12 cellular contexts compared by ENCODE assay signal in genomic region chr13:76792680-76793334, GRCh38.
DNase-seq lines count a peak whose midpoint lies in the region; ATAC-seq and TF ChIP-seq lines count a peak whose summit lies in the region.
"Had no signal": no experiment of that assay in that cellular context is flagged by ENCODE, and none has a peak within 500 bp of the region (broad histone marks: within the 10 kb centered on the region; RNA-seq: fewer than 3 reads in every experiment).

No MANE protein-coding gene starts in this region.

- intact Hi-C loops in adrenal gland (cut with DNase I), result no loop called here

- H3K36me3 ChIP-seq in adrenal gland (replicated peaks in 1 of 2), result no peaks in the 10 kb centered on the region
- H3K36me3 ChIP-seq in cardiac muscle cell, result no peaks in the 10 kb centered on the region
- no peaks in the 10 kb centered on the region for H3K36me3 ChIP-seq in smooth muscle cell (ENCODE audit: low read depth)
- H3K36me3 ChIP-seq in H7 (replicated peaks; ENCODE audit: control insufficient read depth, insufficient read depth, low read length), result no peaks in the 10 kb centered on the region

- H3K27ac ChIP-seq in adrenal gland, result peak overlapping the region in 2 of 5 donors; percentile 36 to 57
- no peak overlapping the region for H3K27ac ChIP-seq in cardiac muscle cell
- peak overlapping the region; percentile 61 for H3K27ac ChIP-seq in smooth muscle cell (ENCODE audit: low read depth)

- no peaks in the 10 kb centered on the region for H3K79me2 ChIP-seq in smooth muscle cell (ENCODE audit: low read depth)

- no peak for TF ChIP-seq POLR2A in adrenal gland (IDR thresholded peaks at IDR 0.05)

- no peak overlapping the region for H3K9ac ChIP-seq in smooth muscle cell (ENCODE audit: low read depth)

- H3K4me1 Mint-ChIP-seq in HFFc6 (ENCODE audit: low read depth), result peaks cover 13% of the 10 kb centered on the region

- H3K4me3 ChIP-seq in adrenal gland, result no peak overlapping the region
- H3K4me3 ChIP-seq in cardiac muscle cell, result no peak overlapping the region
- H3K4me3 ChIP-seq in smooth muscle cell, result no peak overlapping the region
- H3K4me3 ChIP-seq in H7 (ENCODE audit: insufficient read depth, low read depth, low read length), result no peak overlapping the region

- peaks cover 0 to 3% of the 10 kb centered on the region in 2 donors for H3K4me1 ChIP-seq in adrenal gland (replicated peaks in 1 of 2)
- peaks cover 22% of the 10 kb centered on the region for H3K4me1 ChIP-seq in cardiac muscle cell (ENCODE audit: low read depth)
- H3K4me1 ChIP-seq in smooth muscle cell (ENCODE audit: low read depth), result peaks cover 9% of the 10 kb centered on the region

- no peak for ATAC-seq in HG02870 (IDR thresholded peaks at IDR 0.05; ENCODE audit: unreplicated experiment)
- ATAC-seq in activated CD4-positive, CD25-positive, alpha-beta regulatory T cell treated with anti-CD3 and anti-CD28 coated beads, Interleukin-2, amount 50 U/mL, for 24 hours, result no peak

- H3K27me3 ChIP-seq in adrenal gland (no peaks in the 10 kb centered on the region), cardiac muscle cell (no peaks in the 10 kb centered on the region), smooth muscle cell (ENCODE audit: low read depth) (no peaks in the 10 kb centered on the region), H7 (ENCODE audit: control insufficient read depth, insufficient read depth, low read length) (no peaks in the 10 kb centered on the region)

- no peaks in the 10 kb centered on the region; the same call in 1 of the 2 replicates for H3K9me3 Mint-ChIP-seq in HFFc6

- no peaks in the 10 kb centered on the region; the same call in 1 of the 2 replicates for H3K27me3 Mint-ChIP-seq in HFFc6 (ENCODE audit: insufficient read depth)

- H3K9me3 ChIP-seq in adrenal gland (replicated peaks in 1 of 3) (no peaks in the 10 kb centered on the region), cardiac muscle cell (ENCODE audit: low read depth) (no peaks in the 10 kb centered on the region), smooth muscle cell (replicated peaks; ENCODE audit: low read depth) (no peaks in the 10 kb centered on the region)

- H3K36me3 Mint-ChIP-seq in HFFc6 (ENCODE audit: low read depth), result no peaks in the 10 kb centered on the region

- no peaks in the 10 kb centered on the region for H4K20me1 ChIP-seq in smooth muscle cell (ENCODE audit: low read depth)

- TF ChIP-seq CTCF in HFFc6 (IDR thresholded peaks at IDR 0.05) (no peak), adrenal gland (IDR thresholded peaks at IDR 0.05) (no peak), cardiac muscle cell (IDR thresholded peaks at IDR 0.05; ENCODE audit: low read depth, low read length) (peak; percentile 12), smooth muscle cell (IDR thresholded peaks at IDR 0.05; ENCODE audit: borderline replicate concordance, insufficient read depth, poor library complexity, severe bottlenecking) (no peak)

- 32 to 52% (median 50%) methylated on average over 4 of the region's 4 CpGs for WGBS in adrenal gland, 4 donors
- WGBS in smooth muscle cell (ENCODE audit: low lambda C conversion rate), result 11% methylated on average over 4 of the region's 4 CpGs

- H2AFZ ChIP-seq in smooth muscle cell (ENCODE audit: low read depth), result no peak overlapping the region

- peak overlapping the region; percentile 54 for H3K4me2 ChIP-seq in smooth muscle cell

- no peak overlapping the region for H3K4me3 Mint-ChIP-seq in HFFc6

- H3F3A ChIP-seq in smooth muscle cell (ENCODE audit: low read depth), result peaks cover 3% of the 10 kb centered on the region

- peak overlapping the region; percentile 34; the same call in 1 of the 2 replicates for H3K27ac Mint-ChIP-seq in HFFc6

- DNase-seq in HFFc6 (peak; percentile 57), adrenal gland (peak in 5 of 7 donors; percentile 28 to 32 (median 31)), cardiac muscle cell (ENCODE audit: low read depth in 1 of 2, low spot score in 1 of 2) (peak in 1 of 2 donors; percentile 85), smooth muscle cell (lab: John Stamatoyannopoulos, UW; ENCODE audit: unreplicated experiment) (no peak), H7 (no peak), T-helper 9 cell (no peak)
- DNase-seq: activated CD4-positive, alpha-beta T cell treated with anti-CD3 and anti-CD28 coated beads, Interleukin-2, amount 50 U/mL, for 1 hour; DND-41; NCI-H2171 treated with DMSO at 0.1 percent for 48 hours; SHP77 had no signal

Comparison
In these comparisons a context has a peak if more than half of its experiments do, and no peak if none do; other contexts are left out.
1. DNase-seq: peak in HFFc6 (single experiment) and adrenal gland (5 of 7); none in smooth muscle cell (single experiment), H7 (single experiment) and T-helper 9 cell (single experiment).